ENCODE assay signal across 28 cellular contexts in the genomic region with DNA sequence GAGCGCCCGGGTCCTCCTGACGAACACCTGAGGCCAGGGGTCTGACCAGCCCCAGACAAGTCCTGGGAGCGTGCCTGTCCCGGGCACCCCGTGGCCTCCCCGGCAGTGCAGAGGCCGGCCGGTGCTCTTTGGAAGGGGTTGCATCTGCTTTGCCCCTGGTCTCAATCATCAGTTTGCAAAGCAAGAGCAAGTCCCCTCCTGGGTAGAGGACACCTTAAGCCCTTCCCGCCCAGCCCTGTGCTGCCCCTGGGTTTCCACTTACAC. TPM values are rescaled to one million over a fixed set of nuclear protein-coding genes. Genes with fewer than 3 reads are reported as not detected.
DNase-seq lines count a peak whose midpoint lies in the region; ATAC-seq, FAIRE-seq and TF ChIP-seq lines count a peak whose summit lies in the region.
"Had no signal": no experiment of that assay in that cellular context is flagged by ENCODE, and none has a peak within 500 bp of the region (broad histone marks: within the 10 kb centered on the region; RNA-seq: fewer than 3 reads in every experiment).

No MANE protein-coding gene starts in this region.

- in situ Hi-C loops in HepG2 (cut with HindIII; ENCODE audit: extremely low pct_ligation_motif_present, low pct_unique_long_range_greater_than_20kb) = no loop called here

- no peaks in the 10 kb centered on the region for H3K9me3 ChIP-seq in HepG2 (ENCODE audit: low read length)
- H3K9me3 ChIP-seq: BE2C, BLaER1 had no signal

- H3K27ac ChIP-seq in HepG2 (ENCODE audit: extremely low read length, insufficient read depth, low read length) = no peak overlapping the region
- H3K27ac ChIP-seq: BLaER1 had no signal

- TF ChIP-seq CTCF in HepG2 (CRISPR knock-in tag; IDR thresholded peaks at IDR 0.05) = no peak

- H3K79me2 ChIP-seq in HepG2 (ENCODE audit: insufficient read depth, low read length) = no peaks in the 10 kb centered on the region

- ATAC-seq in HepG2 = no peak
- ATAC-seq in HG02870 (IDR thresholded peaks at IDR 0.05; ENCODE audit: unreplicated experiment) = no peak
- no peak for ATAC-seq in GM21619 (IDR thresholded peaks at IDR 0.05; ENCODE audit: unreplicated experiment)
- ATAC-seq: GM12878 had no signal

- H4K20me1 ChIP-seq in HepG2 (ENCODE audit: insufficient read depth, low read length) = no peaks in the 10 kb centered on the region

- CTCF ChIA-PET in HepG2 (lab: Yijun Ruan, JAX; ENCODE audit: low intra/inter-chr PET ratio, low total read pairs) = no interaction called here

- no peak overlapping the region for H2AFZ ChIP-seq in HepG2 (ENCODE audit: low read length)

- TF ChIP-seq RAD21 in HepG2 (CRISPR knock-in tag; IDR thresholded peaks at IDR 0.05) = no peak

- H3K4me1 ChIP-seq in HepG2 (ENCODE audit: insufficient read depth, low read length) = no peaks in the 10 kb centered on the region; the same call in 1 of the 2 replicates
- H3K4me1 ChIP-seq: BE2C had no signal

- no TSS peak for BruUV-seq in HepG2 (replicated peaks; lab: Mats Ljungman, UMichigan)

- no peak for FAIRE-seq in HepG2 (lab: Jason Lieb, UNC)
- FAIRE-seq: A204.1, GM12878, GM12892, GM18507 had no signal

- no peak overlapping the region for H3K4me3 ChIP-seq in HepG2 (replicated peaks in 1 of 3; ENCODE audit: insufficient read depth in 1 of 3, low read depth in 2 of 3, low read length in 3 of 3)
- H3K4me3 ChIP-seq: BLaER1, GM12878 had no signal

- 100% methylated on average over 1 of the region's 10 CpGs for WGBS in HepG2 (ENCODE audit: low lambda C conversion rate)

- H3K36me3 ChIP-seq in HepG2 (replicated peaks in 1 of 2; ENCODE audit: control insufficient read depth in 1 of 2, insufficient read depth in 2 of 2, low read length in 2 of 2) = peaks cover 26 to 68% of the 10 kb centered on the region in 2 experiments; a peak in 4 of 5 replicates

- no peaks in the 10 kb centered on the region for H3K27me3 ChIP-seq in HepG2 (ENCODE audit: control insufficient read depth in 1 of 2, insufficient read depth in 2 of 2, low read length in 2 of 2)
- H3K27me3 ChIP-seq: BE2C, BLaER1 had no signal

- intact Hi-C loops in HepG2 (cut with micrococcal nuclease; ENCODE audit: unreplicated experiment) (no loop called here), posterior vena cava (cut with DNase I) (no loop called here), posterior cingulate gyrus (cut with DNase I) (no loop called here)

- no peak overlapping the region for H3K4me2 ChIP-seq in HepG2 (ENCODE audit: low read depth, low read length)
- H3K4me2 ChIP-seq: BLaER1 had no signal

- TF ChIP-seq POLR2A in HepG2 (IDR thresholded peaks at IDR 0.05; ENCODE audit: insufficient read depth in 1 of 2, low read depth in 2 of 2, low read length in 2 of 2) = no peak

- DNase-seq in HepG2 (ENCODE audit: low spot score) (no peak), posterior vena cava (ENCODE audit: low spot score) (peak; percentile 68), posterior cingulate gyrus (no peak)
- DNase-seq: 8988T; ACHN; BE2C; C1 segment of cervical spinal cord; CD4-positive, alpha-beta memory T cell; CD4-positive, CD25-positive, alpha-beta regulatory T cell; CD8-positive, alpha-beta memory T cell; COR-L47; DMS 273 treated with DMSO at 0.1 percent for 48 hours; DMS153; DMS53; DMS79; DND-41; EL; GDM1 had no signal

- H3K9ac ChIP-seq in HepG2 (ENCODE audit: insufficient read depth, low read depth, low read length) = no peak overlapping the region
- H3K9ac ChIP-seq: BLaER1 had no signal

- TF ChIP-seq EP300 in HepG2 (IDR thresholded peaks at IDR 0.05; ENCODE audit: low read depth in 2 of 2, low read length in 2 of 2) (no peak), HepG2 (CRISPR knock-in tag; IDR thresholded peaks at IDR 0.05; ENCODE audit: borderline replicate concordance) (no peak)

- POLR2A ChIA-PET in HepG2 (lab: Yijun Ruan, JAX) = no interaction called here

RNA-seq across cellular contexts. Expression of gene CAPN15, which starts 11.6 kb away (rescaled TPM):
- total RNA-seq in HepG2 (2016; rRNA removed; fragmentation: Illumina TruSeq; extraction: Trizol) (15.0 and 24.5 TPM in 2 replicates), posterior vena cava (10 to 100 TPM; 23.3 to 26.6 TPM)
- total RNA-seq in HepG2 (2016; cell fraction: cytosol; rRNA removed; fragmentation: Illumina TruSeq; extraction: Trizol; ENCODE audit: low read depth) = 4.2 and 4.4 TPM in 2 replicates
- total RNA-seq in HepG2 (2016; cell fraction: insoluble cytoplasmic fraction; rRNA removed; fragmentation: Illumina TruSeq; extraction: Trizol) = 12.6 and 24.1 TPM in 2 replicates
- 16.3 and 16.4 TPM in 2 replicates for total RNA-seq in HepG2 (2016; cell fraction: membrane; rRNA removed; fragmentation: Illumina TruSeq; extraction: Trizol)
- 14.9 and 20.4 TPM in 2 replicates for total RNA-seq in HepG2 (2016; cell fraction: nucleus; rRNA removed; fragmentation: Illumina TruSeq; extraction: Trizol)
- polyA plus RNA-seq in HepG2 (2011; rRNA removed) = 14.9 and 22.2 TPM in 2 replicates
- polyA plus RNA-seq in HepG2 (2011; cell fraction: cytosol; rRNA removed) = 11.3 and 22.6 TPM in 2 replicates
- polyA plus RNA-seq in HepG2 (2011; cell fraction: nucleus; rRNA removed) = 103 and 145 TPM in 2 replicates
- polyA plus RNA-seq in HepG2 (2012) = 17.6 and 19.5 TPM in 2 replicates
- 5.8 and 6.0 TPM in 2 replicates for polyA plus RNA-seq in HepG2 (2016; cell fraction: cytosol; fragmentation: Illumina TruSeq; extraction: Trizol; ENCODE audit: low read depth)
- 20.7 and 26.7 TPM in 2 replicates for polyA plus RNA-seq in HepG2 (2016; cell fraction: insoluble cytoplasmic fraction; fragmentation: Illumina TruSeq; extraction: Trizol; ENCODE audit: low read depth)
- 16.3 and 19.3 TPM in 2 replicates for polyA plus RNA-seq in HepG2 (2016; cell fraction: membrane; fragmentation: Illumina TruSeq; extraction: Trizol; ENCODE audit: low read depth)
- 67.7 and 68.0 TPM in 2 replicates for polyA plus RNA-seq in HepG2 (2016; cell fraction: nucleus; fragmentation: Illumina TruSeq; extraction: Trizol; ENCODE audit: insufficient read depth, low read depth)
- 22.1 and 60.1 TPM in 2 replicates for polyA minus RNA-seq in HepG2 (2011; rRNA and poly(A)+ RNA removed; ENCODE audit: low replicate concordance)
- polyA minus RNA-seq in HepG2 (2011; cell fraction: cytosol; rRNA and poly(A)+ RNA removed) = 39.5 and 41.1 TPM in 2 replicates
- polyA minus RNA-seq in HepG2 (2011; cell fraction: nucleus; rRNA and poly(A)+ RNA removed) = 16.0 and 18.4 TPM in 2 replicates

RNA-seq across cellular contexts. Expression of gene PRR35, which starts 44.3 kb away (rescaled TPM):
- total RNA-seq in HepG2 (2016; rRNA removed; fragmentation: Illumina TruSeq; extraction: Trizol) = 0.07 TPM in 1 of 2 replicates, not detected in the other
- not detected in 2 replicates for total RNA-seq in HepG2 (2016; cell fraction: cytosol; rRNA removed; fragmentation: Illumina TruSeq; extraction: Trizol; ENCODE audit: low read depth)
- total RNA-seq in HepG2 (2016; cell fraction: insoluble cytoplasmic fraction; rRNA removed; fragmentation: Illumina TruSeq; extraction: Trizol) = not detected in 2 replicates
- not detected in 2 replicates for total RNA-seq in HepG2 (2016; cell fraction: membrane; rRNA removed; fragmentation: Illumina TruSeq; extraction: Trizol)
- not detected in 2 replicates for total RNA-seq in HepG2 (2016; cell fraction: nucleus; rRNA removed; fragmentation: Illumina TruSeq; extraction: Trizol)
- 0.16 and 0.38 TPM in 2 replicates for polyA plus RNA-seq in HepG2 (2011; rRNA removed)
- polyA plus RNA-seq in HepG2 (2011; cell fraction: cytosol; rRNA removed) = 0.23 and 0.28 TPM in 2 replicates
- 0.81 and 1.2 TPM in 2 replicates for polyA plus RNA-seq in HepG2 (2011; cell fraction: nucleus; rRNA removed)
- polyA plus RNA-seq in HepG2 (2012) = 0.63 and 0.74 TPM in 2 replicates
- polyA plus RNA-seq in HepG2 (2016; cell fraction: cytosol; fragmentation: Illumina TruSeq; extraction: Trizol; ENCODE audit: low read depth) = not detected in 2 replicates
- polyA plus RNA-seq in HepG2 (2016; cell fraction: insoluble cytoplasmic fraction; fragmentation: Illumina TruSeq; extraction: Trizol; ENCODE audit: low read depth) = not detected in 2 replicates
- polyA plus RNA-seq in HepG2 (2016; cell fraction: membrane; fragmentation: Illumina TruSeq; extraction: Trizol; ENCODE audit: low read depth) = not detected in 2 replicates
- polyA plus RNA-seq in HepG2 (2016; cell fraction: nucleus; fragmentation: Illumina TruSeq; extraction: Trizol; ENCODE audit: insufficient read depth, low read depth) = not detected in 2 replicates
- polyA minus RNA-seq in HepG2 (2011; rRNA and poly(A)+ RNA removed; ENCODE audit: low replicate concordance) = 0.12 TPM in 1 of 2 replicates, not detected in the other
- 0.35 and 0.40 TPM in 2 replicates for polyA minus RNA-seq in HepG2 (2011; cell fraction: cytosol; rRNA and poly(A)+ RNA removed)
- polyA minus RNA-seq in HepG2 (2011; cell fraction: nucleus; rRNA and poly(A)+ RNA removed) = not detected in 2 replicates
- total RNA-seq in posterior vena cava = not detected
- total RNA-seq: A673; CD4-positive, alpha-beta memory T cell; CD4-positive, CD25-positive, alpha-beta regulatory T cell; CD8-positive, alpha-beta memory T cell; GM12878 had no signal
- polyA plus RNA-seq: AG04450; CD14-positive monocyte; CD4-positive, alpha-beta memory T cell; CD4-positive, CD25-positive, alpha-beta regulatory T cell; CD8-positive, alpha-beta memory T cell; GM12878 had no signal

RNA-seq across cellular contexts. Expression of gene NHLRC4, which starts 50.9 kb away (rescaled TPM):
- total RNA-seq in HepG2 (2016; rRNA removed; fragmentation: Illumina TruSeq; extraction: Trizol) (0.40 and 0.48 TPM in 2 replicates), posterior vena cava (under 1 TPM; 0.38 to 0.65 TPM)
- total RNA-seq in HepG2 (2016; cell fraction: cytosol; rRNA removed; fragmentation: Illumina TruSeq; extraction: Trizol; ENCODE audit: low read depth) = not detected in 2 replicates
- 0.33 and 0.45 TPM in 2 replicates for total RNA-seq in HepG2 (2016; cell fraction: insoluble cytoplasmic fraction; rRNA removed; fragmentation: Illumina TruSeq; extraction: Trizol)
- 0.10 and 0.22 TPM in 2 replicates for total RNA-seq in HepG2 (2016; cell fraction: membrane; rRNA removed; fragmentation: Illumina TruSeq; extraction: Trizol)
- total RNA-seq in HepG2 (2016; cell fraction: nucleus; rRNA removed; fragmentation: Illumina TruSeq; extraction: Trizol) = 0.22 TPM in 1 of 2 replicates, not detected in the other
- 0.59 and 1.1 TPM in 2 replicates for polyA plus RNA-seq in HepG2 (2011; rRNA removed)
- polyA plus RNA-seq in HepG2 (2011; cell fraction: cytosol; rRNA removed) = 0.71 and 1.2 TPM in 2 replicates
- 1.3 and 1.7 TPM in 2 replicates for polyA plus RNA-seq in HepG2 (2011; cell fraction: nucleus; rRNA removed)
- 1.4 and 1.5 TPM in 2 replicates for polyA plus RNA-seq in HepG2 (2012)
- polyA plus RNA-seq in HepG2 (2016; cell fraction: cytosol; fragmentation: Illumina TruSeq; extraction: Trizol; ENCODE audit: low read depth) = 0.09 TPM in 1 of 2 replicates, not detected in the other
- polyA plus RNA-seq in HepG2 (2016; cell fraction: insoluble cytoplasmic fraction; fragmentation: Illumina TruSeq; extraction: Trizol; ENCODE audit: low read depth) = 0.26 TPM in 2 replicates
- not detected in 2 replicates for polyA plus RNA-seq in HepG2 (2016; cell fraction: membrane; fragmentation: Illumina TruSeq; extraction: Trizol; ENCODE audit: low read depth)
- polyA plus RNA-seq in HepG2 (2016; cell fraction: nucleus; fragmentation: Illumina TruSeq; extraction: Trizol; ENCODE audit: insufficient read depth, low read depth) = not detected in 2 replicates
- polyA minus RNA-seq in HepG2 (2011; rRNA and poly(A)+ RNA removed; ENCODE audit: low replicate concordance) = 1.4 TPM in 1 of 2 replicates, not detected in the other
- polyA minus RNA-seq in HepG2 (2011; cell fraction: cytosol; rRNA and poly(A)+ RNA removed) = 0.40 and 0.88 TPM in 2 replicates
- polyA minus RNA-seq in HepG2 (2011; cell fraction: nucleus; rRNA and poly(A)+ RNA removed) = 0.13 and 0.25 TPM in 2 replicates

RNA-seq across cellular contexts. Expression of gene PIGQ, which starts 53.9 kb away (rescaled TPM):
- 8.4 and 19.7 TPM in 2 replicates for total RNA-seq in HepG2 (2016; rRNA removed; fragmentation: Illumina TruSeq; extraction: Trizol)
- 7.5 and 10.0 TPM in 2 replicates for total RNA-seq in HepG2 (2016; cell fraction: cytosol; rRNA removed; fragmentation: Illumina TruSeq; extraction: Trizol; ENCODE audit: low read depth)
- 7.4 and 18.9 TPM in 2 replicates for total RNA-seq in HepG2 (2016; cell fraction: insoluble cytoplasmic fraction; rRNA removed; fragmentation: Illumina TruSeq; extraction: Trizol)
- total RNA-seq in HepG2 (2016; cell fraction: membrane; rRNA removed; fragmentation: Illumina TruSeq; extraction: Trizol) = 13.0 and 18.2 TPM in 2 replicates
- 16.8 and 19.0 TPM in 2 replicates for total RNA-seq in HepG2 (2016; cell fraction: nucleus; rRNA removed; fragmentation: Illumina TruSeq; extraction: Trizol)
- 7.7 and 13.6 TPM in 2 replicates for polyA plus RNA-seq in HepG2 (2011; rRNA removed)
- 7.2 and 11.6 TPM in 2 replicates for polyA plus RNA-seq in HepG2 (2011; cell fraction: cytosol; rRNA removed)
- 70.8 and 80.2 TPM in 2 replicates for polyA plus RNA-seq in HepG2 (2011; cell fraction: nucleus; rRNA removed)
- polyA plus RNA-seq in HepG2 (2012) = 6.7 and 8.5 TPM in 2 replicates
- 6.3 and 7.2 TPM in 2 replicates for polyA plus RNA-seq in HepG2 (2016; cell fraction: cytosol; fragmentation: Illumina TruSeq; extraction: Trizol; ENCODE audit: low read depth)
- 6.9 and 8.3 TPM in 2 replicates for polyA plus RNA-seq in HepG2 (2016; cell fraction: insoluble cytoplasmic fraction; fragmentation: Illumina TruSeq; extraction: Trizol; ENCODE audit: low read depth)
- 10.4 and 10.8 TPM in 2 replicates for polyA plus RNA-seq in HepG2 (2016; cell fraction: membrane; fragmentation: Illumina TruSeq; extraction: Trizol; ENCODE audit: low read depth)
- polyA plus RNA-seq in HepG2 (2016; cell fraction: nucleus; fragmentation: Illumina TruSeq; extraction: Trizol; ENCODE audit: insufficient read depth, low read depth) = 31.7 and 36.7 TPM in 2 replicates
- 38.0 and 89.1 TPM in 2 replicates for polyA minus RNA-seq in HepG2 (2011; rRNA and poly(A)+ RNA removed; ENCODE audit: low replicate concordance)
- polyA minus RNA-seq in HepG2 (2011; cell fraction: cytosol; rRNA and poly(A)+ RNA removed) = 8.1 and 11.1 TPM in 2 replicates
- polyA minus RNA-seq in HepG2 (2011; cell fraction: nucleus; rRNA and poly(A)+ RNA removed) = 13.6 and 14.0 TPM in 2 replicates
- total RNA-seq in posterior vena cava = 10 to 100 TPM; 22.1 to 25.4 TPM
